ENCODE assay signal across 1 cellular context in the genomic region with DNA sequence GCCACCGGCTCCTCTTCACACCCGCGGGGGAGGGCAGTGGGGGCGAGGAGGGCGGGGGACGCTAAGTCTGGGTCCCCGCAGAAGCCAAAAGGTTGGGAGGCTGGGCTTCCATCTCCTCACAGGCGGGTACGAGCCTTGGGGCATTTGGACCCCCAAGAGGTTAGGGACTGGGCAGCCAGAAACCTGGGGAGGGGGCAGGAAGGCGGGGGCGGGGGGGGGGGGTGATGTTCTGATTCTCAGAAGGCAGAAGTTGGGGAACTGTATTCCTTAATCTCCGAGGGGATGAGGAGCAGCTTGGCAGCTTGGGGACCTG.
TF ChIP-seq lines count a peak whose summit lies in the region.

No MANE protein-coding gene starts in this region.

TF ChIP-seq in endothelial cell of umbilical vein, 7 proteins besides CTCF, POLR2A, EP300 and RAD21:
- no peak for TF ChIP-seq FOS (IDR thresholded peaks at IDR 0.05; ENCODE audit: borderline replicate concordance, insufficient read depth, low read length)
- TF ChIP-seq MYC (IDR thresholded peaks at IDR 0.05; ENCODE audit: low read depth, low read length), result no peak
- TF ChIP-seq POLR2AphosphoS5 (IDR thresholded peaks at IDR 0.05; ENCODE audit: insufficient read depth, low read depth, low read length), result no peak
- no peak for TF ChIP-seq MAX (IDR thresholded peaks at IDR 0.05; ENCODE audit: insufficient read depth, insufficient read length)
- TF ChIP-seq EZH2 (IDR thresholded peaks at IDR 0.05; ENCODE audit: borderline replicate concordance, low read depth, low read length, severe bottlenecking), result no peak
- no peak for TF ChIP-seq GATA2 (IDR thresholded peaks at IDR 0.05; ENCODE audit: insufficient read depth, insufficient read length, low read depth, low read length)
- TF ChIP-seq JUN (IDR thresholded peaks at IDR 0.05; ENCODE audit: borderline replicate concordance, insufficient read depth, insufficient read length, low read depth), result no peak
